39 cellular contexts compared by ENCODE assay signal in genomic region chr10:49528977-49529506, GRCh38.
"Had no signal": no experiment of that assay in that cellular context is flagged by ENCODE, and none has a peak within 500 bp of the region (broad histone marks: within the 10 kb centered on the region; RNA-seq: fewer than 3 reads in every experiment).

No MANE protein-coding gene starts in this region.

- H3K27me3 Mint-ChIP-seq: activated B cell treated with CpG ODN at 0.5 μM for 24 hours; activated CD8-positive, alpha-beta T cell treated with anti-CD3 and anti-CD28 coated beads for 36 hours; activated naive CD8-positive, alpha-beta T cell; activated T-helper 17 cell treated with anti-CD3 and anti-CD28 coated beads, Interleukin-2, amount 50 U/mL, for 72 hours had no signal

- ATAC-seq: activated CD8-positive, alpha-beta T cell treated with anti-CD3 and anti-CD28 coated beads for 36 hours; activated T-cell treated with anti-CD3 and anti-CD28 coated beads, Interleukin-2, amount 50 U/mL, for 72 hours; activated T-helper 17 cell treated with anti-CD3 and anti-CD28 coated beads, Interleukin-2, amount 50 U/mL, for 72 hours; body of pancreas; PC-3 had no signal

- H3K9ac ChIP-seq: KMS-11, SK-N-SH had no signal

- H3K27ac Mint-ChIP-seq: activated B cell treated with CpG ODN at 0.5 μM for 24 hours; activated CD8-positive, alpha-beta T cell treated with anti-CD3 and anti-CD28 coated beads for 36 hours; activated naive CD4-positive, alpha-beta T cell treated with anti-CD3 and anti-CD28 coated beads for 36 hours; activated naive CD8-positive, alpha-beta T cell; activated T-cell treated with anti-CD3 and anti-CD28 coated beads, Interleukin-2, amount 50 U/mL, for 72 hours; activated T-helper 17 cell treated with anti-CD3 and anti-CD28 coated beads, Interleukin-2, amount 50 U/mL, for 72 hours had no signal

- H3K4me3 Mint-ChIP-seq: activated B cell treated with CpG ODN at 0.5 μM for 24 hours; activated CD8-positive, alpha-beta T cell treated with anti-CD3 and anti-CD28 coated beads for 36 hours; activated naive CD4-positive, alpha-beta T cell treated with anti-CD3 and anti-CD28 coated beads for 36 hours; activated naive CD8-positive, alpha-beta T cell; activated T-cell treated with anti-CD3 and anti-CD28 coated beads, Interleukin-2, amount 50 U/mL, for 72 hours; activated T-helper 17 cell treated with anti-CD3 and anti-CD28 coated beads, Interleukin-2, amount 50 U/mL, for 72 hours had no signal

- H3K4me3 ChIP-seq: ascending aorta, body of pancreas, breast epithelium, Peyer's patch, SJSA1 had no signal

- H3K9me3 ChIP-seq: ascending aorta, body of pancreas, breast epithelium, Peyer's patch, SJSA1, SK-N-SH had no signal

- H3K4me2 ChIP-seq: KMS-11, SK-N-SH had no signal

- H3K4me1 ChIP-seq: body of pancreas, breast epithelium, Peyer's patch, SJSA1 had no signal

- H3K27me3 ChIP-seq: ascending aorta, body of pancreas, breast epithelium, Peyer's patch, SJSA1 had no signal

- H3K36me3 ChIP-seq: breast epithelium had no signal

- H3K27ac ChIP-seq: ascending aorta, body of pancreas, breast epithelium, KMS-11, Peyer's patch, SJSA1, VCaP had no signal

- DNase-seq: activated B cell treated with CpG ODN at 0.5 μM for 24 hours; activated CD4-positive, alpha-beta T cell treated with anti-CD3 and anti-CD28 coated beads for 4 hours; activated CD4-positive, alpha-beta T cell treated with anti-CD3 and anti-CD28 coated beads, Interleukin-2, amount 50 U/mL, for 4 hours; activated CD4-positive, CD25-positive, alpha-beta regulatory T cell treated with anti-CD3 and anti-CD28 coated beads, Interleukin-2, amount 50 U/mL, for 72 hours; activated CD8-positive, alpha-beta T cell treated with anti-CD3 and anti-CD28 coated beads for 36 hours; activated gamma-delta T cell; activated naive CD4-positive, alpha-beta T cell treated with anti-CD3 and anti-CD28 coated beads for 36 hours; activated T-cell treated with anti-CD3 and anti-CD28 coated beads, Interleukin-2, amount 50 U/mL, for 1 hour; activated T-cell treated with anti-CD3 and anti-CD28 coated beads, Interleukin-2, amount 50 U/mL, for 72 hours; amygdala; body of pancreas; MM.1S; MV-4-11; NCI-H1092 treated with DMSO at 0.1 percent for 48 hours; NCI-H1417; NCI-H146; NCI-H187; NCI-H2029 treated with DMSO at 0.1 percent for 48 hours; NCI-H2107; NCI-H2171; NCI-H510A; NCI-H526; NCI-H748 treated with DMSO at 0.1 percent for 48 hours; NK-92 treated with Interleukin-12 subunit alpha and Interleukin-12 subunit beta, amount 100 ng/mL, for 24 hours; PC-3; Peyer's patch; RPMI8226; SHP77 treated with DMSO at 0.1 percent for 48 hours; SK-N-SH; T-helper 1 cell; T-helper 2 cell; T-helper 9 cell had no signal

- H3K9me3 Mint-ChIP-seq: activated B cell treated with CpG ODN at 0.5 μM for 24 hours; activated CD8-positive, alpha-beta T cell treated with anti-CD3 and anti-CD28 coated beads for 36 hours; activated naive CD4-positive, alpha-beta T cell treated with anti-CD3 and anti-CD28 coated beads for 36 hours; activated T-cell treated with anti-CD3 and anti-CD28 coated beads, Interleukin-2, amount 50 U/mL, for 72 hours; activated T-helper 17 cell treated with anti-CD3 and anti-CD28 coated beads, Interleukin-2, amount 50 U/mL, for 72 hours had no signal
